Comparison of ENCODE assay signal across 8 cellular contexts in genomic region chr11:114685097-114685496, GRCh38. TPM values are rescaled to one million over a fixed set of nuclear protein-coding genes. Genes with fewer than 3 reads are reported as not detected.
"Had no signal": no experiment of that assay in that cellular context is flagged by ENCODE, and none has a peak within 500 bp of the region (broad histone marks: within the 10 kb centered on the region; RNA-seq: fewer than 3 reads in every experiment).

No MANE protein-coding gene starts in this region.

- H3K4me3 Mint-ChIP-seq: IgD-negative memory B cell had no signal

- ATAC-seq: HepG2, K562 had no signal

- DNase-seq: IMR-90, KBM-7 had no signal

- H3K27ac Mint-ChIP-seq: IgD-negative memory B cell had no signal

- H3K4me3 ChIP-seq: K562 had no signal

- H3K4me1 Mint-ChIP-seq: IgD-negative memory B cell had no signal

- H3K27ac ChIP-seq: HL-60 had no signal

- H3K36me3 Mint-ChIP-seq: IgD-negative memory B cell had no signal

- H3K27me3 Mint-ChIP-seq: IgD-negative memory B cell had no signal

RNA-seq across cellular contexts. Expression of gene NXPE2, which starts 6.8 kb away (rescaled TPM):
- total RNA-seq: HepG2, HT-29, HT1080, IMR-90, K562 had no signal
